ENCODE assay signal across 22 cellular contexts in genomic region chr16:85847681-85848601, GRCh38. TPM values are rescaled to one million over a fixed set of nuclear protein-coding genes. Genes with fewer than 3 reads are reported as not detected.
A peak's percentile ranks its signal among the peaks of the same experiment; 100 is the strongest.
DNase-seq lines count a peak whose midpoint lies in the region; ATAC-seq and TF ChIP-seq lines count a peak whose summit lies in the region.
"Had no signal": no experiment of that assay in that cellular context is flagged by ENCODE, and none has a peak within 500 bp of the region (broad histone marks: within the 10 kb centered on the region; RNA-seq: fewer than 3 reads in every experiment).

No MANE protein-coding gene starts in this region.

- no peak overlapping the region for H3K27ac ChIP-seq in hepatocyte
- H3K27ac ChIP-seq: ovary, right atrium auricular region, SK-N-MC, suprapubic skin had no signal

- WGBS in hepatocyte (ENCODE audit: low lambda C conversion rate, missing lambda C conversion rate), result 71% methylated on average over 39 of the region's 39 CpGs

- no peaks in the 10 kb centered on the region for H3K36me3 ChIP-seq in hepatocyte (replicated peaks; ENCODE audit: insufficient read depth, low read depth)
- H3K36me3 ChIP-seq: ovary, right atrium auricular region, suprapubic skin had no signal

- no peak overlapping the region for H2AFZ ChIP-seq in hepatocyte
- H2AFZ ChIP-seq: GM23338 had no signal

- peak overlapping the region; percentile 38 for H3K4me2 ChIP-seq in hepatocyte
- H3K4me2 ChIP-seq: GM23338 had no signal

- no peaks in the 10 kb centered on the region for H3K9me2 ChIP-seq in hepatocyte (replicated peaks; ENCODE audit: insufficient read depth)

- intact Hi-C loops in posterior vena cava (cut with DNase I), result loop anchor here in 1 of 2 donors (5.0 kb wide), 1 partner anchor 554 kb away; no protein-coding TSS in a partner anchor

- no peak overlapping the region for H3K4me3 ChIP-seq in LNCaP clone FGC (ENCODE audit: low read depth, low read length)
- H3K4me3 ChIP-seq in hepatocyte, result no peak overlapping the region
- H3K4me3 ChIP-seq: GM23338, ovary, right atrium auricular region, SK-N-MC, suprapubic skin had no signal

- H3K4me1 ChIP-seq in hepatocyte (ENCODE audit: insufficient read depth), result peaks cover 7% of the 10 kb centered on the region
- H3K4me1 ChIP-seq: right atrium auricular region, suprapubic skin had no signal

- peak; percentile 7 for DNase-seq in COLO668 (lab: John Stamatoyannopoulos, UW; ENCODE audit: unreplicated experiment)
- peak; percentile 0 for DNase-seq in LNCaP clone FGC (ENCODE audit: low read depth)
- DNase-seq in hepatocyte (ENCODE audit: low spot score), result peak; percentile 40
- DNase-seq in posterior vena cava (ENCODE audit: low spot score), result peak; percentile 60
- DNase-seq in NCI-H748 (lab: John Stamatoyannopoulos, UW; ENCODE audit: unreplicated experiment), result no peak
- DNase-seq in DMS114 treated with DMSO at 0.1 percent for 48 hours (lab: John Stamatoyannopoulos, UW; ENCODE audit: unreplicated experiment), result no peak
- DNase-seq: activated CD4-positive, alpha-beta T cell treated with anti-CD3 and anti-CD28 coated beads for 1 hour; activated CD8-positive, alpha-beta T cell treated with anti-CD3 and anti-CD28 coated beads for 36 hours; activated naive CD8-positive, alpha-beta T cell treated with anti-CD3 and anti-CD28 coated beads for 36 hours; CD4-positive, CD25-positive, alpha-beta regulatory T cell; cerebellar nuclear complex; NCI-H1417 treated with DMSO at 0.1 percent for 48 hours; NCI-H82; OCI-M1; ovary; stimulated activated CD4-positive, alpha-beta T cell treated with anti-CD3 and anti-CD28 coated beads, Interleukin-12 subunit alpha, Interleukin-12 subunit beta, amount 100 ng/mL, for 4 hours; stimulated activated CD4-positive, alpha-beta T cell treated with anti-CD3 and anti-CD28 coated beads, Interleukin-4, amount 100 ng/mL, for 1 hour had no signal

- no peak for ATAC-seq in GM21390 (IDR thresholded peaks at IDR 0.05; ENCODE audit: unreplicated experiment)
- ATAC-seq: activated CD8-positive, alpha-beta T cell treated with anti-CD3 and anti-CD28 coated beads for 36 hours had no signal

- no peaks in the 10 kb centered on the region for H3K79me2 ChIP-seq in hepatocyte

- no peak for TF ChIP-seq CTCF in LNCaP clone FGC (IDR thresholded peaks at IDR 0.05; ENCODE audit: control insufficient read depth, extremely low read depth, insufficient read depth)
- no peak for TF ChIP-seq CTCF in hepatocyte (IDR thresholded peaks at IDR 0.05; ENCODE audit: poor library complexity)

- no peaks in the 10 kb centered on the region for H3K9me3 ChIP-seq in hepatocyte (ENCODE audit: low read depth)
- H3K9me3 ChIP-seq: ovary, suprapubic skin had no signal

- H3K27me3 ChIP-seq in hepatocyte, result no peaks in the 10 kb centered on the region
- H3K27me3 ChIP-seq: ovary, right atrium auricular region had no signal

- H4K20me1 ChIP-seq in hepatocyte (ENCODE audit: insufficient read depth, poor library complexity, severe bottlenecking), result no peaks in the 10 kb centered on the region

RNA-seq across cellular contexts. Expression of gene COX4I1, which starts 48.4 kb away (rescaled TPM):
- 449 and 496 TPM in 2 replicates for total RNA-seq in hepatocyte
- 655 and 694 TPM in 2 replicates for polyA plus RNA-seq in hepatocyte
- total RNA-seq in posterior vena cava, result 100 to 1,000 TPM; 273 to 322 TPM

RNA-seq across cellular contexts. Expression of gene EMC8, which starts 48.6 kb away (rescaled TPM):
- 35.0 and 40.6 TPM in 2 replicates for total RNA-seq in hepatocyte
- polyA plus RNA-seq in hepatocyte, result 46.5 and 50.6 TPM in 2 replicates
- total RNA-seq in posterior vena cava, result 10 to 100 TPM; 17.4 to 19.4 TPM

RNA-seq across cellular contexts. Expression of gene IRF8, which starts 51.0 kb away (rescaled TPM):
- total RNA-seq in hepatocyte, result 7.2 and 8.4 TPM in 2 replicates
- polyA plus RNA-seq in hepatocyte, result 4.7 and 6.9 TPM in 2 replicates
- total RNA-seq in posterior vena cava, result 10 to 100 TPM in 1 of 2 donors, 1 to 10 TPM in 1; 6.3 to 18.7 TPM

Comparison
In these comparisons a context has a peak if more than half of its experiments do, and no peak if none do; other contexts are left out.
1. DNase-seq: peak in COLO668 (single experiment), LNCaP clone FGC (single experiment), hepatocyte (single experiment) and posterior vena cava (single experiment); none in NCI-H748 (single experiment) and DMS114 treated with DMSO at 0.1 percent for 48 hours (single experiment).